Comparison of ENCODE assay signal across 12 cellular contexts in genomic region chr11:64881476-64881875, GRCh38. TPM values are rescaled to one million over a fixed set of nuclear protein-coding genes. Genes with fewer than 3 reads are reported as not detected.
A peak's percentile ranks its signal among the peaks of the same experiment; 100 is the strongest.
DNase-seq lines count a peak whose midpoint lies in the region; ATAC-seq and TF ChIP-seq lines count a peak whose summit lies in the region.
"Had no signal": no experiment of that assay in that cellular context is flagged by ENCODE, and none has a peak within 500 bp of the region (broad histone marks: within the 10 kb centered on the region; RNA-seq: fewer than 3 reads in every experiment).

No MANE protein-coding gene starts in this region.

- WGBS in esophagus muscularis mucosa: 85% methylated on average over 8 of the region's 8 CpGs
- whole genome bisulfite sequencing in tibial nerve, 2 donors: 91 to 92% methylated on average over 8 of the region's 8 CpGs

- TF ChIP-seq CTCF in esophagus muscularis mucosa (IDR thresholded peaks at IDR 0.05): no peak
- no peak for TF ChIP-seq CTCF in tibial nerve (IDR thresholded peaks at IDR 0.05)

- H3K27me3 ChIP-seq in esophagus muscularis mucosa (no peaks in the 10 kb centered on the region), tibial nerve (no peaks in the 10 kb centered on the region)

- H3K27ac ChIP-seq in esophagus muscularis mucosa (replicated peaks in 1 of 4) (peak overlapping the region in 3 of 4 donors; percentile 32 to 34 (median 34)), tibial nerve (peak overlapping the region in 3 of 4 donors; percentile 90 to 98 (median 94))

- no peak overlapping the region for H3K4me3 ChIP-seq in esophagus muscularis mucosa
- no peak overlapping the region for H3K4me3 ChIP-seq in tibial nerve

- H3K27ac Mint-ChIP-seq in activated CD8-positive, alpha-beta memory T cell treated with anti-CD3 and anti-CD28 coated beads, Interleukin-2, amount 10 ng/mL, durations not matched to agents 7 days and 5 days: peak overlapping the region; percentile 93

- TF ChIP-seq POLR2A in esophagus muscularis mucosa (IDR thresholded peaks at IDR 0.05; ENCODE audit: low read depth) (no peak), tibial nerve (IDR thresholded peaks at IDR 0.05) (no peak)

- H3K4me1 ChIP-seq in esophagus muscularis mucosa (peaks cover 21 to 42% (median 26%) of the 10 kb centered on the region in 4 donors), tibial nerve (peaks cover 3 to 46% (median 35%) of the 10 kb centered on the region in 4 donors)

- intact Hi-C loops in esophagus muscularis mucosa (cut with DNase I): no loop called here

- no peak for TF ChIP-seq EP300 in esophagus muscularis mucosa (IDR thresholded peaks at IDR 0.05)
- TF ChIP-seq EP300 in tibial nerve (IDR thresholded peaks at IDR 0.05): no peak

- peaks cover 63% of the 10 kb centered on the region for H3K4me1 Mint-ChIP-seq in activated CD8-positive, alpha-beta memory T cell treated with anti-CD3 and anti-CD28 coated beads, Interleukin-2, amount 10 ng/mL, durations not matched to agents 7 days and 5 days

- peaks cover 9% of the 10 kb centered on the region for H3K36me3 Mint-ChIP-seq in activated CD8-positive, alpha-beta memory T cell treated with anti-CD3 and anti-CD28 coated beads, Interleukin-2, amount 10 ng/mL, durations not matched to agents 7 days and 5 days

- no peaks in the 10 kb centered on the region for H3K9me3 Mint-ChIP-seq in activated CD8-positive, alpha-beta memory T cell treated with anti-CD3 and anti-CD28 coated beads, Interleukin-2, amount 10 ng/mL, durations not matched to agents 7 days and 5 days (ENCODE audit: low read depth)

- no peak for ATAC-seq in activated CD8-positive, alpha-beta memory T cell treated with anti-CD3 and anti-CD28 coated beads, Interleukin-2, amount 10 ng/mL, durations not matched to agents 7 days and 5 days
- ATAC-seq in HG02870 (IDR thresholded peaks at IDR 0.05; ENCODE audit: unreplicated experiment): no peak
- ATAC-seq: Panc1 had no signal

- no peaks in the 10 kb centered on the region for H3K9me3 ChIP-seq in esophagus muscularis mucosa
- no peaks in the 10 kb centered on the region for H3K9me3 ChIP-seq in tibial nerve

- no peak for DNase-seq in activated CD8-positive, alpha-beta memory T cell treated with anti-CD3 and anti-CD28 coated beads, Interleukin-2, amount 10 ng/mL, durations not matched to agents 7 days and 5 days
- no peak for DNase-seq in activated CD8-positive, alpha-beta memory T cell treated with anti-CD3 and anti-CD28 coated beads, Interleukin-2, amount 50 U/mL, for 48 hours
- peak; percentile 5 for DNase-seq in OCI-M1 (lab: John Stamatoyannopoulos, UW)
- DNase-seq in esophagus muscularis mucosa (ENCODE audit: extremely low spot score): no peak
- DNase-seq in tibial nerve (ENCODE audit: low spot score in 2 of 2): no peak
- DNase-seq in NCI-H345 treated with DMSO at 0.1 percent for 48 hours (lab: John Stamatoyannopoulos, UW; ENCODE audit: unreplicated experiment): no peak
- no peak for DNase-seq in COLO829 (ENCODE audit: low spot score)
- DNase-seq: stimulated activated CD4-positive, alpha-beta T cell treated with anti-CD3 and anti-CD28 coated beads, Interleukin-12 subunit alpha, Interleukin-12 subunit beta, amount 100 ng/mL, for 4 hours; T1000 had no signal

- peak overlapping the region; percentile 68 for H3K4me3 Mint-ChIP-seq in activated CD8-positive, alpha-beta memory T cell treated with anti-CD3 and anti-CD28 coated beads, Interleukin-2, amount 10 ng/mL, durations not matched to agents 7 days and 5 days

- CTCF ChIA-PET in activated CD8-positive, alpha-beta memory T cell treated with anti-CD3 and anti-CD28 coated beads, Interleukin-2, amount 10 ng/mL, durations not matched to agents 7 days and 5 days (lab: Charles Lee): interaction anchor here (1.1 to 31.3 kb wide), 3 partner anchors 13 to 133 kb away, joined by 5 to 1163 read pairs (median 8); partner anchors contain the start of genes ARL2 and CDC42BPG

- H3K36me3 ChIP-seq in esophagus muscularis mucosa (no peaks in the 10 kb centered on the region), tibial nerve (no peaks in the 10 kb centered on the region)

- no peaks in the 10 kb centered on the region for H3K27me3 Mint-ChIP-seq in activated CD8-positive, alpha-beta memory T cell treated with anti-CD3 and anti-CD28 coated beads, Interleukin-2, amount 10 ng/mL, durations not matched to agents 7 days and 5 days

RNA-seq across cellular contexts. Expression of gene EHD1, which starts 3.1 kb away (rescaled TPM):
- total RNA-seq in activated CD8-positive, alpha-beta memory T cell treated with anti-CD3 and anti-CD28 coated beads, Interleukin-2, amount 10 ng/mL, durations not matched to agents 7 days and 5 days: 100 to 1,000 TPM; 149 to 155 TPM
- total RNA-seq in esophagus muscularis mucosa (100 to 1,000 TPM in 2 of 4 donors, 10 to 100 TPM in 2; 57.0 to 193 (median 104) TPM), tibial nerve (10 to 100 TPM; 35.2 to 93.9 (median 42.6) TPM)

RNA-seq across cellular contexts. Expression of gene ATG2A, which starts 35.5 kb away (rescaled TPM):
- total RNA-seq in activated CD8-positive, alpha-beta memory T cell treated with anti-CD3 and anti-CD28 coated beads, Interleukin-2, amount 10 ng/mL, durations not matched to agents 7 days and 5 days: 10 to 100 TPM; 27.3 to 27.9 TPM
- total RNA-seq in esophagus muscularis mucosa (10 to 100 TPM; 19.9 to 28.7 (median 26.1) TPM), tibial nerve (10 to 100 TPM; 33.0 to 93.6 (median 45.8) TPM)

RNA-seq across cellular contexts. Expression of gene CDC42BPG, which starts 37.0 kb away (rescaled TPM):
- total RNA-seq in activated CD8-positive, alpha-beta memory T cell treated with anti-CD3 and anti-CD28 coated beads, Interleukin-2, amount 10 ng/mL, durations not matched to agents 7 days and 5 days: under 1 TPM; 0.50 to 0.61 TPM
- total RNA-seq in esophagus muscularis mucosa (under 1 TPM in 3 of 4 donors, not detected in 1; 0.33 to 0.46 (median 0.39) TPM), tibial nerve (under 1 TPM in 3 of 4 donors, not detected in 1; under 0.01 to 0.30 (median 0.21) TPM)

RNA-seq across cellular contexts. Expression of gene PPP2R5B, which starts 43.0 kb away (rescaled TPM):
- total RNA-seq in activated CD8-positive, alpha-beta memory T cell treated with anti-CD3 and anti-CD28 coated beads, Interleukin-2, amount 10 ng/mL, durations not matched to agents 7 days and 5 days: 10 to 100 TPM; 11.7 to 12.3 TPM
- total RNA-seq in esophagus muscularis mucosa: 10 to 100 TPM; 24.1 to 38.8 (median 29.0) TPM
- total RNA-seq in tibial nerve: 10 to 100 TPM; 10.7 to 21.4 (median 20.2) TPM

RNA-seq across cellular contexts. Expression of gene GPHA2, which starts 54.2 kb away (rescaled TPM):
- not detected for total RNA-seq in activated CD8-positive, alpha-beta memory T cell treated with anti-CD3 and anti-CD28 coated beads, Interleukin-2, amount 10 ng/mL, durations not matched to agents 7 days and 5 days
- not detected for total RNA-seq in esophagus muscularis mucosa
- not detected for total RNA-seq in tibial nerve
- total RNA-seq: astrocyte had no signal
